ENCODE assay signal across 28 cellular contexts in the genomic region with DNA sequence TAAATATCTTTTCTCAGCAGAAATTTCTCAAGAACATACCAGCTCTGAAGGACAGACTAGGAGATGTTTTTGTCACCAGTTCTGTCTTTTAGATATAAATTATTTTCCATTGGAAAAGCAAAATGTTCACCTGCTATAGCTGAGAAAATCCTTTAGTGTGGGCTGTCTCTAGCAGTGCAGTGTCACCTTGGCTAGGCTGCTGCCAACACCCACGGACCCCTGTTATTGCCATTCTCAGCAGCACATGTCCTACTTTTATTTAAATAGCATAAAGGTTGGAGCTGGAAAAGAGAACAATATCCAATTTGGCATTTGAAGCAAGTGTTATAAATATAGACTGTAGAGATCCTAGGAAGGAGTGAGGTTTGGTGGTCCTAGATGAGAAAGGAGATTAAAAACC.
"Had no signal": no experiment of that assay in that cellular context is flagged by ENCODE, and none has a peak within 500 bp of the region (broad histone marks: within the 10 kb centered on the region; RNA-seq: fewer than 3 reads in every experiment).

No MANE protein-coding gene starts in this region.

- H3K27ac ChIP-seq: adrenal gland, breast epithelium, cardiac muscle cell, coronary artery, esophagus muscularis mucosa, foreskin keratinocyte, gastrocnemius medialis, heart right ventricle had no signal

- DNase-seq: activated CD4-positive, alpha-beta memory T cell treated with anti-CD3 and anti-CD28 coated beads for 36 hours; activated CD4-positive, alpha-beta T cell treated with anti-CD3 and anti-CD28 coated beads for 36 hours; activated CD4-positive, alpha-beta T cell treated with anti-CD3 and anti-CD28 coated beads, Interleukin-2, amount 10 ng/mL, durations not matched to agents 24 days and 14 days; activated CD4-positive, CD25-positive, alpha-beta regulatory T cell; activated CD4-positive, CD25-positive, alpha-beta regulatory T cell treated with anti-CD3 and anti-CD28 coated beads, Interleukin-2, amount 50 U/mL, for 72 hours; activated CD8-positive, alpha-beta memory T cell treated with anti-CD3 and anti-CD28 coated beads, Interleukin-2, amount 10 ng/mL, durations not matched to agents 7 days and 5 days; activated CD8-positive, alpha-beta memory T cell treated with anti-CD3 and anti-CD28 coated beads, Interleukin-2, amount 50 U/mL, for 4 hours; activated CD8-positive, alpha-beta T cell treated with anti-CD3 and anti-CD28 coated beads, Interleukin-2, amount 10 ng/mL, durations not matched to agents 7 days and 5 days; activated effector memory CD4-positive, alpha-beta T cell treated with anti-CD3 and anti-CD28 coated beads, Interleukin-2, amount 50 U/mL, for 16 hours; activated naive CD4-positive, alpha-beta T cell treated with anti-CD3 and anti-CD28 coated beads for 36 hours; activated naive CD8-positive, alpha-beta T cell treated with anti-CD3 and anti-CD28 coated beads for 36 hours; activated naive CD8-positive, alpha-beta T cell treated with anti-CD3 and anti-CD28 coated beads, Interleukin-2, amount 50 U/mL, for 24 hours; activated T-cell treated with anti-CD3 and anti-CD28 coated beads, Interleukin-2, amount 50 U/mL, for 1 hour; activated T-cell treated with anti-CD3 and anti-CD28 coated beads, Interleukin-2, amount 50 U/mL, for 48 hours; adrenal gland; aorta; effector CD4-positive, alpha-beta T cell; effector memory CD8-positive, alpha-beta T cell; erythroblast; foreskin keratinocyte; gastrocnemius medialis; glutamatergic neuron; heart right ventricle; T-helper 2 cell had no signal
